ENCODE assay signal across 19 cellular contexts in genomic region chr12:46259071-46259470, GRCh38. TPM values are rescaled to one million over a fixed set of nuclear protein-coding genes. Genes with fewer than 3 reads are reported as not detected.
A peak's percentile ranks its signal among the peaks of the same experiment; 100 is the strongest.
DNase-seq lines count a peak whose midpoint lies in the region; ATAC-seq and TF ChIP-seq lines count a peak whose summit lies in the region.
"Had no signal": no experiment of that assay in that cellular context is flagged by ENCODE, and none has a peak within 500 bp of the region (broad histone marks: within the 10 kb centered on the region; RNA-seq: fewer than 3 reads in every experiment).

No MANE protein-coding gene starts in this region.

- H3K4me1 ChIP-seq in Caco-2 (peaks cover 88% of the 10 kb centered on the region), PC-9 (replicated peaks; ENCODE audit: insufficient read depth) (peaks cover 52% of the 10 kb centered on the region), mucosa of descending colon (ENCODE audit: low read depth) (no peaks in the 10 kb centered on the region)

- intact Hi-C loops in Caco-2 (cut with micrococcal nuclease; ENCODE audit: unreplicated experiment), result loop anchor here (1.0 kb wide), 1 partner anchor 8 kb away; no protein-coding TSS in a partner anchor
- intact Hi-C loops in PC-9 (cut with micrococcal nuclease; ENCODE audit: unreplicated experiment), result no loop called here
- intact Hi-C loops in mucosa of descending colon (cut with DNase I, micrococcal nuclease), result no loop called here

- H3F3A ChIP-seq in PC-9 (ENCODE audit: insufficient read depth, low read depth), result peaks cover 32% of the 10 kb centered on the region

- peaks cover 15% of the 10 kb centered on the region for H3K4me1 Mint-ChIP-seq in Caco-2 (ENCODE audit: low read depth, unreplicated experiment)

- H3K27ac ChIP-seq in PC-9, result no peak overlapping the region

- H3K79me2 ChIP-seq in PC-9 (ENCODE audit: low read depth), result peaks cover 100% of the 10 kb centered on the region

- CTCF ChIA-PET in Caco-2 (lab: Charles Lee) (no interaction called here), PC-9 (lab: Charles Lee) (no interaction called here)

- H3K36me3 Mint-ChIP-seq in Caco-2 (ENCODE audit: insufficient read depth, unreplicated experiment), result peaks cover 40% of the 10 kb centered on the region

- no peaks in the 10 kb centered on the region for H3K9me3 ChIP-seq in Caco-2
- no peaks in the 10 kb centered on the region for H3K9me3 ChIP-seq in PC-9 (ENCODE audit: insufficient read depth, low read depth)
- no peaks in the 10 kb centered on the region for H3K9me3 ChIP-seq in mucosa of descending colon
- H3K9me3 ChIP-seq: BE2C had no signal

- H3K4me2 ChIP-seq in PC-9, result 0 out of 2 replicates have a peak overlapping the region, but pooled peaks have one; percentile 4

- H3K36me3 ChIP-seq in Caco-2 (ENCODE audit: control insufficient read depth, insufficient read depth, low read length) (no peaks in the 10 kb centered on the region), PC-9 (ENCODE audit: low read depth) (peaks cover 41% of the 10 kb centered on the region), mucosa of descending colon (ENCODE audit: low read depth) (no peaks in the 10 kb centered on the region)

- POLR2A ChIA-PET in Caco-2 (lab: Charles Lee), result no interaction called here
- POLR2A ChIA-PET in PC-9 (lab: Charles Lee; ENCODE audit: unreplicated experiment), result no interaction called here

- H3K27ac Mint-ChIP-seq in Caco-2 (ENCODE audit: unreplicated experiment), result no peak overlapping the region
- H3K27ac Mint-ChIP-seq: CD8-positive, alpha-beta T cell had no signal

- no peak overlapping the region for H3K4me3 ChIP-seq in Caco-2 (ENCODE audit: low read depth, low read length)
- no peak overlapping the region for H3K4me3 ChIP-seq in PC-9
- H3K4me3 ChIP-seq in mucosa of descending colon, result no peak overlapping the region

- H4K20me1 ChIP-seq in PC-9 (ENCODE audit: insufficient read depth), result peaks cover 68% of the 10 kb centered on the region

- H3K4me3 Mint-ChIP-seq in Caco-2 (ENCODE audit: unreplicated experiment), result no peak overlapping the region
- H3K4me3 Mint-ChIP-seq: CD8-positive, alpha-beta T cell had no signal

- H3K9me3 Mint-ChIP-seq in Caco-2 (ENCODE audit: unreplicated experiment), result no peaks in the 10 kb centered on the region
- H3K9me3 Mint-ChIP-seq: CD8-positive, alpha-beta T cell had no signal

- no peaks in the 10 kb centered on the region for H3K27me3 Mint-ChIP-seq in Caco-2 (ENCODE audit: insufficient read depth, unreplicated experiment)

- no TSS peak for BruUV-seq in Caco-2 (replicated peaks; lab: Mats Ljungman, UMichigan)
- no TSS peak for BruUV-seq in PC-9 (replicated peaks; lab: Mats Ljungman, UMichigan)

- H3K27me3 ChIP-seq in Caco-2 (replicated peaks; ENCODE audit: control insufficient read depth, insufficient read depth, low read length), result no peaks in the 10 kb centered on the region
- H3K27me3 ChIP-seq in PC-9 (ENCODE audit: insufficient read depth, low read depth), result no peaks in the 10 kb centered on the region
- H3K27me3 ChIP-seq: BE2C had no signal

- peak; percentile 28 for DNase-seq in SIG-M5 treated with dmso at 0.1 percent for 504 hours (lab: John Stamatoyannopoulos, UW; ENCODE audit: unreplicated experiment)
- no peak for DNase-seq in SIG-M5 (lab: John Stamatoyannopoulos, UW)
- DNase-seq in Caco-2, result peak; percentile 44 to 65
- DNase-seq in PC-9, result peak in 1 of 2 experiments; percentile 70
- DNase-seq in mucosa of descending colon, result no peak
- no peak for DNase-seq in NCI-H1694 treated with DMSO at 0.1 percent for 48 hours (lab: John Stamatoyannopoulos, UW)
- no peak for DNase-seq in left lobe of liver (ENCODE audit: low spot score)
- DNase-seq in NK-92 (lab: John Stamatoyannopoulos, UW; ENCODE audit: unreplicated experiment), result no peak
- DNase-seq: 8988T; BE2C; CD8-positive, alpha-beta T cell; DMS79 treated with DMSO at 0.1 percent for 48 hours; GOT3; KG1; MV-4-11; NCI-H187; NCI-H345; NCI-H524 treated with DMSO at 0.1 percent for 48 hours had no signal

- ATAC-seq in mucosa of descending colon (peak; percentile 31), left lobe of liver (no peak)
- ATAC-seq: CD8-positive, alpha-beta T cell; HCT116 had no signal

- no peaks in the 10 kb centered on the region for H3K9me2 ChIP-seq in PC-9 (ENCODE audit: insufficient read depth)

- TF ChIP-seq CTCF in Caco-2 (IDR thresholded peaks at IDR 0.05; ENCODE audit: insufficient read depth in 1 of 2, low read depth in 1 of 2, low read length in 1 of 2, severe bottlenecking in 1 of 2, unreplicated experiment in 1 of 2) (no peak), PC-9 (conservative IDR thresholded peaks at IDR 0.05) (no peak), mucosa of descending colon (IDR thresholded peaks at IDR 0.05) (no peak)

- H2AFZ ChIP-seq in PC-9, result no peak overlapping the region

RNA-seq across cellular contexts. Expression of gene SLC38A1, which starts 9.8 kb away (rescaled TPM):
- total RNA-seq in Caco-2 (2022) (245 and 259 TPM in 2 replicates), PC-9 (2021) (77.7 and 131 TPM in 2 replicates), mucosa of descending colon (100 to 1,000 TPM; 116 to 157 (median 132) TPM), left lobe of liver (7.7 TPM)

Comparison
In these comparisons a context has a peak if more than half of its experiments do, and no peak if none do; other contexts are left out.
1. DNase-seq: peak in SIG-M5 treated with dmso at 0.1 percent for 504 hours (single experiment) and Caco-2 (2 of 2); none in SIG-M5 (single experiment), mucosa of descending colon (0 of 3), NCI-H1694 treated with DMSO at 0.1 percent for 48 hours (single experiment), left lobe of liver (single experiment) and NK-92 (single experiment).